Comparison of ENCODE assay signal across 1 cellular context in genomic region chr2:20578895-20579825, GRCh38.
A peak's percentile ranks its signal among the peaks of the same experiment; 100 is the strongest.
TF ChIP-seq lines count a peak whose summit lies in the region.

No MANE protein-coding gene starts in this region.

TF ChIP-seq in K562, 482 proteins besides CTCF, POLR2A, EP300 and RAD21 (continued from another document and continues in another):
- TF ChIP-seq ZNF318 (IDR thresholded peaks at IDR 0.05; ENCODE audit: borderline replicate concordance in 1 of 2, low read depth in 1 of 2), result peak in 1 of 2 experiments; percentile 72; a peak in 2 of 4 replicates
- TF ChIP-seq ZKSCAN8 (CRISPR knock-in tag; IDR thresholded peaks at IDR 0.05), result peak; percentile 93
- TF ChIP-seq WHSC1 (IDR thresholded peaks at IDR 0.05; ENCODE audit: low read length), result no peak
- no peak for TF ChIP-seq RAD51 (IDR thresholded peaks at IDR 0.05; ENCODE audit: borderline replicate concordance, low read depth)
- no peak for TF ChIP-seq ZFP1 (CRISPR knock-in tag; IDR thresholded peaks at IDR 0.05)
- TF ChIP-seq NFYB (IDR thresholded peaks at IDR 0.05; ENCODE audit: extremely low read depth, insufficient read length), result no peak
- TF ChIP-seq BACH1 (tag; IDR thresholded peaks at IDR 0.05), result peak; percentile 86
- no peak for TF ChIP-seq THAP7 (CRISPR knock-in tag; IDR thresholded peaks at IDR 0.05)
- no peak for TF ChIP-seq ZNF3 (CRISPR knock-in tag; IDR thresholded peaks at IDR 0.05)
- no peak for TF ChIP-seq ZNF436 (CRISPR knock-in tag; IDR thresholded peaks at IDR 0.05)
- no peak for TF ChIP-seq NR2C2 (CRISPR knock-in tag; IDR thresholded peaks at IDR 0.05)
- TF ChIP-seq NR2C2 (tag; IDR thresholded peaks at IDR 0.05), result peak; percentile 75
- TF ChIP-seq SP2 (IDR thresholded peaks at IDR 0.05; ENCODE audit: extremely low read depth, low read depth, low read length, poor library complexity, severe bottlenecking), result no peak
- TF ChIP-seq PHB2 (IDR thresholded peaks at IDR 0.05; ENCODE audit: low read depth), result no peak
- peak; percentile 98 for TF ChIP-seq ZNF584 (CRISPR knock-in tag; IDR thresholded peaks at IDR 0.05; ENCODE audit: low read depth)
- no peak for TF ChIP-seq TRIM25 (IDR thresholded peaks at IDR 0.05; ENCODE audit: borderline replicate concordance)
- TF ChIP-seq POU5F1 (IDR thresholded peaks at IDR 0.05; ENCODE audit: borderline replicate concordance, low read depth, low read length, partially characterized antibody), result no peak
- TF ChIP-seq, protein P1, sequence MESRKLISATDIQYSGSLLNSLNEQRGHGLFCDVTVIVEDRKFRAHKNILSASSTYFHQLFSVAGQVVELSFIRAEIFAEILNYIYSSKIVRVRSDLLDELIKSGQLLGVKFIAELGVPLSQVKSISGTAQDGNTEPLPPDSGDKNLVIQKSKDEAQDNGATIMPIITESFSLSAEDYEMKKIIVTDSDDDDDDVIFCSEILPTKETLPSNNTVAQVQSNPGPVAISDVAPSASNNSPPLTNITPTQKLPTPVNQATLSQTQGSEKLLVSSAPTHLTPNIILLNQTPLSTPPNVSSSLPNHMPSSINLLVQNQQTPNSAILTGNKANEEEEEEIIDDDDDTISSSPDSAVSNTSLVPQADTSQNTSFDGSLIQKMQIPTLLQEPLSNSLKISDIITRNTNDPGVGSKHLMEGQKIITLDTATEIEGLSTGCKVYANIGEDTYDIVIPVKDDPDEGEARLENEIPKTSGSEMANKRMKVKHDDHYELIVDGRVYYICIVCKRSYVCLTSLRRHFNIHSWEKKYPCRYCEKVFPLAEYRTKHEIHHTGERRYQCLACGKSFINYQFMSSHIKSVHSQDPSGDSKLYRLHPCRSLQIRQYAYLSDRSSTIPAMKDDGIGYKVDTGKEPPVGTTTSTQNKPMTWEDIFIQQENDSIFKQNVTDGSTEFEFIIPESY (CRISPR knock-in tag; IDR thresholded peaks at IDR 0.05), result peak; percentile 52; the same call in 1 of the 2 replicates
- TF ChIP-seq ZBTB43 (CRISPR knock-in tag; IDR thresholded peaks at IDR 0.05), result no peak
- TF ChIP-seq KLF10 (CRISPR knock-in tag; IDR thresholded peaks at IDR 0.05), result no peak
- no peak for TF ChIP-seq ZC3H4 (CRISPR knock-in tag; IDR thresholded peaks at IDR 0.05; ENCODE audit: borderline replicate concordance)
- TF ChIP-seq, protein P2, sequence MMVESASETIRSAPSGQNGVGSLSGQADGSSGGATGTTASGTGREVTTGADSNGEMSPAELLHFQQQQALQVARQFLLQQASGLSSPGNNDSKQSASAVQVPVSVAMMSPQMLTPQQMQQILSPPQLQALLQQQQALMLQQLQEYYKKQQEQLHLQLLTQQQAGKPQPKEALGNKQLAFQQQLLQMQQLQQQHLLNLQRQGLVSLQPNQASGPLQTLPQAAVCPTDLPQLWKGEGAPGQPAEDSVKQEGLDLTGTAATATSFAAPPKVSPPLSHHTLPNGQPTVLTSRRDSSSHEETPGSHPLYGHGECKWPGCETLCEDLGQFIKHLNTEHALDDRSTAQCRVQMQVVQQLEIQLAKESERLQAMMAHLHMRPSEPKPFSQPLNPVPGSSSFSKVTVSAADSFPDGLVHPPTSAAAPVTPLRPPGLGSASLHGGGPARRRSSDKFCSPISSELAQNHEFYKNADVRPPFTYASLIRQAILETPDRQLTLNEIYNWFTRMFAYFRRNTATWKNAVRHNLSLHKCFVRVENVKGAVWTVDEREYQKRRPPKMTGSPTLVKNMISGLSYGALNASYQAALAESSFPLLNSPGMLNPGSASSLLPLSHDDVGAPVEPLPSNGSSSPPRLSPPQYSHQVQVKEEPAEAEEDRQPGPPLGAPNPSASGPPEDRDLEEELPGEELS (CRISPR knock-in tag; IDR thresholded peaks at IDR 0.05; ENCODE audit: borderline replicate concordance), result 0 out of 2 replicates have a peak, but pooled peaks have one; percentile 21
- peak; percentile 73 for TF ChIP-seq BRD9 (IDR thresholded peaks at IDR 0.05; ENCODE audit: low read depth, partially characterized antibody)
- TF ChIP-seq POLR3A (IDR thresholded peaks at IDR 0.05; ENCODE audit: borderline replicate concordance, extremely low read depth, insufficient read depth, insufficient read length), result no peak
- TF ChIP-seq ATF1 (CRISPR knock-in tag; IDR thresholded peaks at IDR 0.05), result no peak
- peak; percentile 58 for TF ChIP-seq ATF1 (tag; IDR thresholded peaks at IDR 0.05)
- TF ChIP-seq, protein P3, sequence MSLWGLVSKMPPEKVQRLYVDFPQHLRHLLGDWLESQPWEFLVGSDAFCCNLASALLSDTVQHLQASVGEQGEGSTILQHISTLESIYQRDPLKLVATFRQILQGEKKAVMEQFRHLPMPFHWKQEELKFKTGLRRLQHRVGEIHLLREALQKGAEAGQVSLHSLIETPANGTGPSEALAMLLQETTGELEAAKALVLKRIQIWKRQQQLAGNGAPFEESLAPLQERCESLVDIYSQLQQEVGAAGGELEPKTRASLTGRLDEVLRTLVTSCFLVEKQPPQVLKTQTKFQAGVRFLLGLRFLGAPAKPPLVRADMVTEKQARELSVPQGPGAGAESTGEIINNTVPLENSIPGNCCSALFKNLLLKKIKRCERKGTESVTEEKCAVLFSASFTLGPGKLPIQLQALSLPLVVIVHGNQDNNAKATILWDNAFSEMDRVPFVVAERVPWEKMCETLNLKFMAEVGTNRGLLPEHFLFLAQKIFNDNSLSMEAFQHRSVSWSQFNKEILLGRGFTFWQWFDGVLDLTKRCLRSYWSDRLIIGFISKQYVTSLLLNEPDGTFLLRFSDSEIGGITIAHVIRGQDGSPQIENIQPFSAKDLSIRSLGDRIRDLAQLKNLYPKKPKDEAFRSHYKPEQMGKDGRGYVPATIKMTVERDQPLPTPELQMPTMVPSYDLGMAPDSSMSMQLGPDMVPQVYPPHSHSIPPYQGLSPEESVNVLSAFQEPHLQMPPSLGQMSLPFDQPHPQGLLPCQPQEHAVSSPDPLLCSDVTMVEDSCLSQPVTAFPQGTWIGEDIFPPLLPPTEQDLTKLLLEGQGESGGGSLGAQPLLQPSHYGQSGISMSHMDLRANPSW (CRISPR knock-in tag; IDR thresholded peaks at IDR 0.05), result 0 out of 2 replicates have a peak, but pooled peaks have one; percentile 31
- TF ChIP-seq ZNF277 (CRISPR knock-in tag; IDR thresholded peaks at IDR 0.05; ENCODE audit: borderline replicate concordance), result no peak
- no peak for TF ChIP-seq RBM17 (IDR thresholded peaks at IDR 0.05; ENCODE audit: borderline replicate concordance, low read depth, low read length)
- TF ChIP-seq FOXK2 (conservative IDR thresholded peaks at IDR 0.05 in 1 of 2, IDR thresholded peaks at IDR 0.05 in 1 of 2; ENCODE audit: low read depth in 2 of 2), result peak; percentile 47 to 63; a peak in 2 of 4 replicates
- 0 out of 2 replicates have a peak, but pooled peaks have one; percentile 34 for TF ChIP-seq ZNF76 (CRISPR knock-in tag; IDR thresholded peaks at IDR 0.05; ENCODE audit: borderline replicate concordance)
- TF ChIP-seq FOXK1 (CRISPR knock-in tag; IDR thresholded peaks at IDR 0.05; ENCODE audit: borderline replicate concordance), result no peak
- TF ChIP-seq ZNF695 (CRISPR knock-in tag; IDR thresholded peaks at IDR 0.05), result no peak
- no peak for TF ChIP-seq SIX5 (IDR thresholded peaks at IDR 0.05; ENCODE audit: borderline replicate concordance in 1 of 2, insufficient read depth in 1 of 2, low read depth in 1 of 2, low read length in 2 of 2)
